Comparison of ENCODE assay signal across 2 cellular contexts in the genomic region with DNA sequence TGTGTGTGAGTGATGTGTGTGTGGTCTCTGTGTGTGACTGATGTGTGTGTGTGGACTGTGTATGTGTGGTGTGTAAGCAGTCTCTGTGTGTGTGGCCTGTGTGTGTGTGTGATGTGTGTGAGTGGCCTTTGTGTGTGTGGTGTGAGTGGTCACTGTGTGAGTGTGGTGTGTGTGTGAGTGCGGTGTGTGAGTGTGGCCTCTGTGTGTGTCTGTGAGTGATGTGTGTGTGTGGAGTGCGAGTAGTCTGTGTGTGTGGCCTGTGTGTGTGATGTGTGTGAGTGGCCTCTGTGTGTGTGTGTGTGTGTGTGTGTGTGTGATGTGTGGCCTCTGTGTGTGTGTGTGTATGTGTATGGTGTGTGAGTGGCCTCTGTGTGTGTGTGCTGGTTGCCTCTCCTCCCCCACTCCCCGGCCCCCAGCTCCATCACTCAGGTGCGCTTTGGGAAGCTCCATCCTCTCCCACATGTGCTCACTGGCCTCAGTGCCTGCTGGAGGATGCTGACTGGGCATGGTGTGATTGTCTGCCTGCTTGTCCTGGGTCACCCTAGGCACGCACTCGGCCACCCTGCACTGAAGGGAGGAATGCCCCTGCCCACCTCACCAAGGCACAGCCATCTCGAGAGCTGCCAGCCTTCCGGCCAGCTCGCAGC.
TF ChIP-seq lines count a peak whose summit lies in the region.

No MANE protein-coding gene starts in this region.

TF ChIP-seq in SK-N-SH, 30 proteins besides CTCF, POLR2A, EP300 and RAD21:
- TF ChIP-seq GATA2 (CRISPR knock-in tag; IDR thresholded peaks at IDR 0.05): no peak
- TF ChIP-seq, protein P1, sequence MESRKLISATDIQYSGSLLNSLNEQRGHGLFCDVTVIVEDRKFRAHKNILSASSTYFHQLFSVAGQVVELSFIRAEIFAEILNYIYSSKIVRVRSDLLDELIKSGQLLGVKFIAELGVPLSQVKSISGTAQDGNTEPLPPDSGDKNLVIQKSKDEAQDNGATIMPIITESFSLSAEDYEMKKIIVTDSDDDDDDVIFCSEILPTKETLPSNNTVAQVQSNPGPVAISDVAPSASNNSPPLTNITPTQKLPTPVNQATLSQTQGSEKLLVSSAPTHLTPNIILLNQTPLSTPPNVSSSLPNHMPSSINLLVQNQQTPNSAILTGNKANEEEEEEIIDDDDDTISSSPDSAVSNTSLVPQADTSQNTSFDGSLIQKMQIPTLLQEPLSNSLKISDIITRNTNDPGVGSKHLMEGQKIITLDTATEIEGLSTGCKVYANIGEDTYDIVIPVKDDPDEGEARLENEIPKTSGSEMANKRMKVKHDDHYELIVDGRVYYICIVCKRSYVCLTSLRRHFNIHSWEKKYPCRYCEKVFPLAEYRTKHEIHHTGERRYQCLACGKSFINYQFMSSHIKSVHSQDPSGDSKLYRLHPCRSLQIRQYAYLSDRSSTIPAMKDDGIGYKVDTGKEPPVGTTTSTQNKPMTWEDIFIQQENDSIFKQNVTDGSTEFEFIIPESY (IDR thresholded peaks at IDR 0.05; ENCODE audit: borderline replicate concordance, low read depth): no peak
- TF ChIP-seq, protein P2, sequence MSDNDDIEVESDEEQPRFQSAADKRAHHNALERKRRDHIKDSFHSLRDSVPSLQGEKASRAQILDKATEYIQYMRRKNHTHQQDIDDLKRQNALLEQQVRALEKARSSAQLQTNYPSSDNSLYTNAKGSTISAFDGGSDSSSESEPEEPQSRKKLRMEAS (IDR thresholded peaks at IDR 0.05; ENCODE audit: low read depth): no peak
- no peak for TF ChIP-seq RCOR1 (IDR thresholded peaks at IDR 0.05; ENCODE audit: low read length)
- TF ChIP-seq GABPA (IDR thresholded peaks at IDR 0.05; ENCODE audit: low read depth): no peak
- no peak for TF ChIP-seq RFX5 (IDR thresholded peaks at IDR 0.05; ENCODE audit: low read length)
- TF ChIP-seq, protein P3, sequence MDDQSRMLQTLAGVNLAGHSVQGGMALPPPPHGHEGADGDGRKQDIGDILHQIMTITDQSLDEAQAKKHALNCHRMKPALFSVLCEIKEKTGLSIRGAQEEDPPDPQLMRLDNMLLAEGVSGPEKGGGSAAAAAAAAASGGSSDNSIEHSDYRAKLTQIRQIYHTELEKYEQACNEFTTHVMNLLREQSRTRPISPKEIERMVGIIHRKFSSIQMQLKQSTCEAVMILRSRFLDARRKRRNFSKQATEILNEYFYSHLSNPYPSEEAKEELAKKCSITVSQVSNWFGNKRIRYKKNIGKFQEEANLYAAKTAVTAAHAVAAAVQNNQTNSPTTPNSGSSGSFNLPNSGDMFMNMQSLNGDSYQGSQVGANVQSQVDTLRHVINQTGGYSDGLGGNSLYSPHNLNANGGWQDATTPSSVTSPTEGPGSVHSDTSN (IDR thresholded peaks at IDR 0.05): no peak
- no peak for TF ChIP-seq EZH2phosphoT487 (IDR thresholded peaks at IDR 0.05; ENCODE audit: borderline replicate concordance, low read depth)
- TF ChIP-seq, protein P4, sequence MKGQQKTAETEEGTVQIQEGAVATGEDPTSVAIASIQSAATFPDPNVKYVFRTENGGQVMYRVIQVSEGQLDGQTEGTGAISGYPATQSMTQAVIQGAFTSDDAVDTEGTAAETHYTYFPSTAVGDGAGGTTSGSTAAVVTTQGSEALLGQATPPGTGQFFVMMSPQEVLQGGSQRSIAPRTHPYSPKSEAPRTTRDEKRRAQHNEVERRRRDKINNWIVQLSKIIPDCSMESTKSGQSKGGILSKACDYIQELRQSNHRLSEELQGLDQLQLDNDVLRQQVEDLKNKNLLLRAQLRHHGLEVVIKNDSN (IDR thresholded peaks at IDR 0.05; ENCODE audit: borderline replicate concordance, low read depth): no peak
- TF ChIP-seq, protein P5, sequence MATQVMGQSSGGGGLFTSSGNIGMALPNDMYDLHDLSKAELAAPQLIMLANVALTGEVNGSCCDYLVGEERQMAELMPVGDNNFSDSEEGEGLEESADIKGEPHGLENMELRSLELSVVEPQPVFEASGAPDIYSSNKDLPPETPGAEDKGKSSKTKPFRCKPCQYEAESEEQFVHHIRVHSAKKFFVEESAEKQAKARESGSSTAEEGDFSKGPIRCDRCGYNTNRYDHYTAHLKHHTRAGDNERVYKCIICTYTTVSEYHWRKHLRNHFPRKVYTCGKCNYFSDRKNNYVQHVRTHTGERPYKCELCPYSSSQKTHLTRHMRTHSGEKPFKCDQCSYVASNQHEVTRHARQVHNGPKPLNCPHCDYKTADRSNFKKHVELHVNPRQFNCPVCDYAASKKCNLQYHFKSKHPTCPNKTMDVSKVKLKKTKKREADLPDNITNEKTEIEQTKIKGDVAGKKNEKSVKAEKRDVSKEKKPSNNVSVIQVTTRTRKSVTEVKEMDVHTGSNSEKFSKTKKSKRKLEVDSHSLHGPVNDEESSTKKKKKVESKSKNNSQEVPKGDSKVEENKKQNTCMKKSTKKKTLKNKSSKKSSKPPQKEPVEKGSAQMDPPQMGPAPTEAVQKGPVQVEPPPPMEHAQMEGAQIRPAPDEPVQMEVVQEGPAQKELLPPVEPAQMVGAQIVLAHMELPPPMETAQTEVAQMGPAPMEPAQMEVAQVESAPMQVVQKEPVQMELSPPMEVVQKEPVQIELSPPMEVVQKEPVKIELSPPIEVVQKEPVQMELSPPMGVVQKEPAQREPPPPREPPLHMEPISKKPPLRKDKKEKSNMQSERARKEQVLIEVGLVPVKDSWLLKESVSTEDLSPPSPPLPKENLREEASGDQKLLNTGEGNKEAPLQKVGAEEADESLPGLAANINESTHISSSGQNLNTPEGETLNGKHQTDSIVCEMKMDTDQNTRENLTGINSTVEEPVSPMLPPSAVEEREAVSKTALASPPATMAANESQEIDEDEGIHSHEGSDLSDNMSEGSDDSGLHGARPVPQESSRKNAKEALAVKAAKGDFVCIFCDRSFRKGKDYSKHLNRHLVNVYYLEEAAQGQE (IDR thresholded peaks at IDR 0.05; ENCODE audit: low read depth, low read length): no peak
- no peak for TF ChIP-seq YY1 (IDR thresholded peaks at IDR 0.05; ENCODE audit: low read depth)
TF ChIP-seq in SK-N-SH: peak in this region for 0.

TF ChIP-seq in SK-N-SH treated with all-trans-retinoic acid at 6 μM for 48 hours, 23 proteins besides CTCF, POLR2A, EP300 and RAD21:
- TF ChIP-seq, protein P6, sequence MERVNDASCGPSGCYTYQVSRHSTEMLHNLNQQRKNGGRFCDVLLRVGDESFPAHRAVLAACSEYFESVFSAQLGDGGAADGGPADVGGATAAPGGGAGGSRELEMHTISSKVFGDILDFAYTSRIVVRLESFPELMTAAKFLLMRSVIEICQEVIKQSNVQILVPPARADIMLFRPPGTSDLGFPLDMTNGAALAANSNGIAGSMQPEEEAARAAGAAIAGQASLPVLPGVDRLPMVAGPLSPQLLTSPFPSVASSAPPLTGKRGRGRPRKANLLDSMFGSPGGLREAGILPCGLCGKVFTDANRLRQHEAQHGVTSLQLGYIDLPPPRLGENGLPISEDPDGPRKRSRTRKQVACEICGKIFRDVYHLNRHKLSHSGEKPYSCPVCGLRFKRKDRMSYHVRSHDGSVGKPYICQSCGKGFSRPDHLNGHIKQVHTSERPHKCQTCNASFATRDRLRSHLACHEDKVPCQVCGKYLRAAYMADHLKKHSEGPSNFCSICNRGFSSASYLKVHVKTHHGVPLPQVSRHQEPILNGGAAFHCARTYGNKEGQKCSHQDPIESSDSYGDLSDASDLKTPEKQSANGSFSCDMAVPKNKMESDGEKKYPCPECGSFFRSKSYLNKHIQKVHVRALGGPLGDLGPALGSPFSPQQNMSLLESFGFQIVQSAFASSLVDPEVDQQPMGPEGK (CRISPR knock-in tag; IDR thresholded peaks at IDR 0.05; ENCODE audit: borderline replicate concordance): no peak
- TF ChIP-seq ISL1 (CRISPR knock-in tag; IDR thresholded peaks at IDR 0.05) (no peak), CSDC2 (CRISPR knock-in tag; IDR thresholded peaks at IDR 0.05) (no peak), BACH2 (CRISPR knock-in tag; IDR thresholded peaks at IDR 0.05; ENCODE audit: borderline replicate concordance) (no peak), SNAI2 (CRISPR knock-in tag; IDR thresholded peaks at IDR 0.05) (no peak), ZFP30 (CRISPR knock-in tag; IDR thresholded peaks at IDR 0.05) (no peak), ZNF70 (CRISPR knock-in tag; IDR thresholded peaks at IDR 0.05) (no peak), ZC3H10 (CRISPR knock-in tag; IDR thresholded peaks at IDR 0.05) (no peak), PPARA (CRISPR knock-in tag; IDR thresholded peaks at IDR 0.05; ENCODE audit: borderline replicate concordance) (no peak), GLIS3 (CRISPR knock-in tag; IDR thresholded peaks at IDR 0.05) (no peak), ESRRG (CRISPR knock-in tag; IDR thresholded peaks at IDR 0.05) (no peak), ARNTL (CRISPR knock-in tag; IDR thresholded peaks at IDR 0.05; ENCODE audit: borderline replicate concordance, low read depth) (no peak), ZFP3 (CRISPR knock-in tag; IDR thresholded peaks at IDR 0.05) (no peak), RARB (CRISPR knock-in tag; IDR thresholded peaks at IDR 0.05) (no peak), OSR1 (CRISPR knock-in tag; IDR thresholded peaks at IDR 0.05) (no peak)
- TF ChIP-seq, protein P7, sequence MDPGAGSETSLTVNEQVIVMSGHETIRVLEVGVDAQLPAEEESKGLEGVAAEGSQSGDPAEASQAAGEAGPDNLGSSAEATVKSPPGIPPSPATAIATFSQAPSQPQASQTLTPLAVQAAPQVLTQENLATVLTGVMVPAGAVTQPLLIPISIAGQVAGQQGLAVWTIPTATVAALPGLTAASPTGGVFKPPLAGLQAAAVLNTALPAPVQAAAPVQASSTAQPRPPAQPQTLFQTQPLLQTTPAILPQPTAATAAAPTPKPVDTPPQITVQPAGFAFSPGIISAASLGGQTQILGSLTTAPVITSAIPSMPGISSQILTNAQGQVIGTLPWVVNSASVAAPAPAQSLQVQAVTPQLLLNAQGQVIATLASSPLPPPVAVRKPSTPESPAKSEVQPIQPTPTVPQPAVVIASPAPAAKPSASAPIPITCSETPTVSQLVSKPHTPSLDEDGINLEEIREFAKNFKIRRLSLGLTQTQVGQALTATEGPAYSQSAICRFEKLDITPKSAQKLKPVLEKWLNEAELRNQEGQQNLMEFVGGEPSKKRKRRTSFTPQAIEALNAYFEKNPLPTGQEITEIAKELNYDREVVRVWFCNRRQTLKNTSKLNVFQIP (CRISPR knock-in tag; IDR thresholded peaks at IDR 0.05; ENCODE audit: borderline replicate concordance, low read depth): no peak
- TF ChIP-seq, protein P8, sequence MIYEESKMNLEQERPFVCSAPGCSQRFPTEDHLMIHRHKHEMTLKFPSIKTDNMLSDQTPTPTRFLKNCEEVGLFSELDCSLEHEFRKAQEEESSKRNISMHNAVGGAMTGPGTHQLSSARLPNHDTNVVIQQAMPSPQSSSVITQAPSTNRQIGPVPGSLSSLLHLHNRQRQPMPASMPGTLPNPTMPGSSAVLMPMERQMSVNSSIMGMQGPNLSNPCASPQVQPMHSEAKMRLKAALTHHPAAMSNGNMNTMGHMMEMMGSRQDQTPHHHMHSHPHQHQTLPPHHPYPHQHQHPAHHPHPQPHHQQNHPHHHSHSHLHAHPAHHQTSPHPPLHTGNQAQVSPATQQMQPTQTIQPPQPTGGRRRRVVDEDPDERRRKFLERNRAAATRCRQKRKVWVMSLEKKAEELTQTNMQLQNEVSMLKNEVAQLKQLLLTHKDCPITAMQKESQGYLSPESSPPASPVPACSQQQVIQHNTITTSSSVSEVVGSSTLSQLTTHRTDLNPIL (CRISPR knock-in tag; IDR thresholded peaks at IDR 0.05; ENCODE audit: low read depth): no peak
- TF ChIP-seq, protein P9, sequence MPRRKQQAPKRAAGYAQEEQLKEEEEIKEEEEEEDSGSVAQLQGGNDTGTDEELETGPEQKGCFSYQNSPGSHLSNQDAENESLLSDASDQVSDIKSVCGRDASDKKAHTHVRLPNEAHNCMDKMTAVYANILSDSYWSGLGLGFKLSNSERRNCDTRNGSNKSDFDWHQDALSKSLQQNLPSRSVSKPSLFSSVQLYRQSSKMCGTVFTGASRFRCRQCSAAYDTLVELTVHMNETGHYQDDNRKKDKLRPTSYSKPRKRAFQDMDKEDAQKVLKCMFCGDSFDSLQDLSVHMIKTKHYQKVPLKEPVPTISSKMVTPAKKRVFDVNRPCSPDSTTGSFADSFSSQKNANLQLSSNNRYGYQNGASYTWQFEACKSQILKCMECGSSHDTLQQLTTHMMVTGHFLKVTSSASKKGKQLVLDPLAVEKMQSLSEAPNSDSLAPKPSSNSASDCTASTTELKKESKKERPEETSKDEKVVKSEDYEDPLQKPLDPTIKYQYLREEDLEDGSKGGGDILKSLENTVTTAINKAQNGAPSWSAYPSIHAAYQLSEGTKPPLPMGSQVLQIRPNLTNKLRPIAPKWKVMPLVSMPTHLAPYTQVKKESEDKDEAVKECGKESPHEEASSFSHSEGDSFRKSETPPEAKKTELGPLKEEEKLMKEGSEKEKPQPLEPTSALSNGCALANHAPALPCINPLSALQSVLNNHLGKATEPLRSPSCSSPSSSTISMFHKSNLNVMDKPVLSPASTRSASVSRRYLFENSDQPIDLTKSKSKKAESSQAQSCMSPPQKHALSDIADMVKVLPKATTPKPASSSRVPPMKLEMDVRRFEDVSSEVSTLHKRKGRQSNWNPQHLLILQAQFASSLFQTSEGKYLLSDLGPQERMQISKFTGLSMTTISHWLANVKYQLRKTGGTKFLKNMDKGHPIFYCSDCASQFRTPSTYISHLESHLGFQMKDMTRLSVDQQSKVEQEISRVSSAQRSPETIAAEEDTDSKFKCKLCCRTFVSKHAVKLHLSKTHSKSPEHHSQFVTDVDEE (CRISPR knock-in tag; IDR thresholded peaks at IDR 0.05): no peak
